Comparison of ENCODE assay signal across 8 cellular contexts in genomic region chr4:68348577-68348976, GRCh38. TPM values are rescaled to one million over a fixed set of nuclear protein-coding genes. Genes with fewer than 3 reads are reported as not detected.
DNase-seq lines count a peak whose midpoint lies in the region; ATAC-seq and TF ChIP-seq lines count a peak whose summit lies in the region.

No MANE protein-coding gene starts in this region.

- no peaks in the 10 kb centered on the region for H3K9me3 ChIP-seq in DND-41 (ENCODE audit: insufficient read depth, low read length, severe bottlenecking)
- H3K9me3 ChIP-seq in endocrine pancreas (ENCODE audit: control insufficient read depth, low read length): no peaks in the 10 kb centered on the region

- no peaks in the 10 kb centered on the region for H3K9me3 Mint-ChIP-seq in osteocyte (ENCODE audit: unreplicated experiment)

- H3K27ac ChIP-seq in DND-41 (ENCODE audit: low read length): peak overlapping the region; percentile 92

- H3K4me3 Mint-ChIP-seq in osteocyte (ENCODE audit: unreplicated experiment): peak overlapping the region; percentile 83

- H3K79me2 ChIP-seq in DND-41 (ENCODE audit: insufficient read depth, low read length): peaks cover 67% of the 10 kb centered on the region

- peaks cover 35% of the 10 kb centered on the region for H3K4me1 Mint-ChIP-seq in osteocyte (ENCODE audit: unreplicated experiment)

- H3K9ac ChIP-seq in DND-41 (ENCODE audit: low read depth, low read length): peak overlapping the region; percentile 85
- peak overlapping the region; percentile 73 for H3K9ac ChIP-seq in endocrine pancreas (ENCODE audit: control insufficient read depth, insufficient read depth, low read length)

- H2AFZ ChIP-seq in DND-41 (ENCODE audit: low read depth, low read length): no peak overlapping the region

- H3K4me3 ChIP-seq in DND-41 (ENCODE audit: low read depth in 1 of 2, low read length in 2 of 2) (peak overlapping the region; percentile 67 to 76), endocrine pancreas (ENCODE audit: control insufficient read depth, insufficient read depth, low read length) (peak overlapping the region; percentile 100)

- no peak for DNase-seq in DND-41
- peak; percentile 40 for DNase-seq in NCI-H524 treated with DMSO at 0.1 percent for 48 hours (lab: John Stamatoyannopoulos, UW)
- no peak for DNase-seq in osteocyte (ENCODE audit: extremely low spot score, unreplicated experiment)
- DNase-seq in NCI-H1092 (lab: John Stamatoyannopoulos, UW): no peak

- H3K27me3 Mint-ChIP-seq in osteocyte (ENCODE audit: unreplicated experiment): peaks cover 2% of the 10 kb centered on the region

- peaks cover 54% of the 10 kb centered on the region for H4K20me1 ChIP-seq in DND-41 (ENCODE audit: insufficient read depth, low read length)

- H3K36me3 Mint-ChIP-seq in osteocyte (ENCODE audit: unreplicated experiment): no peaks in the 10 kb centered on the region

- H3K36me3 ChIP-seq in DND-41 (ENCODE audit: insufficient read depth, low read length) (peaks cover 28% of the 10 kb centered on the region), endocrine pancreas (ENCODE audit: control insufficient read depth, insufficient read depth, low read length) (no peaks in the 10 kb centered on the region)

- H3K27ac Mint-ChIP-seq in osteocyte (ENCODE audit: unreplicated experiment): peak overlapping the region; percentile 99

- ATAC-seq in DND-41 (ENCODE audit: insufficient read depth, low read depth): no peak
- ATAC-seq in HG02798 (IDR thresholded peaks at IDR 0.05; ENCODE audit: poor library complexity, unreplicated experiment): no peak
- ATAC-seq in HG03521 (IDR thresholded peaks at IDR 0.05; ENCODE audit: unreplicated experiment): no peak
- ATAC-seq in GM21576 (IDR thresholded peaks at IDR 0.05; ENCODE audit: unreplicated experiment): no peak

- peaks cover 52% of the 10 kb centered on the region for H3K4me1 ChIP-seq in DND-41 (ENCODE audit: insufficient read depth, low read length)
- H3K4me1 ChIP-seq in endocrine pancreas (ENCODE audit: control insufficient read depth, insufficient read depth, low read length): peaks cover 25% of the 10 kb centered on the region

- H3K27me3 ChIP-seq in DND-41 (ENCODE audit: insufficient read depth, low read length, poor library complexity): no peaks in the 10 kb centered on the region
- no peaks in the 10 kb centered on the region for H3K27me3 ChIP-seq in endocrine pancreas (ENCODE audit: control insufficient read depth, insufficient read depth, low read length)

- no peak for TF ChIP-seq CTCF in DND-41 (IDR thresholded peaks at IDR 0.05; ENCODE audit: borderline replicate concordance, extremely low read depth, low read length, poor library complexity, severe bottlenecking)
- TF ChIP-seq CTCF in osteocyte (IDR thresholded peaks at IDR 0.05): no peak

- peak overlapping the region; percentile 74 for H3K4me2 ChIP-seq in DND-41 (ENCODE audit: insufficient read depth, low read length)

RNA-seq across cellular contexts. Expression of gene YTHDC1, which starts 1.3 kb away (rescaled TPM):
- total RNA-seq in osteocyte: 76.1 and 82.8 TPM in 2 replicates
